12 cellular contexts compared by ENCODE assay signal in the genomic region with DNA sequence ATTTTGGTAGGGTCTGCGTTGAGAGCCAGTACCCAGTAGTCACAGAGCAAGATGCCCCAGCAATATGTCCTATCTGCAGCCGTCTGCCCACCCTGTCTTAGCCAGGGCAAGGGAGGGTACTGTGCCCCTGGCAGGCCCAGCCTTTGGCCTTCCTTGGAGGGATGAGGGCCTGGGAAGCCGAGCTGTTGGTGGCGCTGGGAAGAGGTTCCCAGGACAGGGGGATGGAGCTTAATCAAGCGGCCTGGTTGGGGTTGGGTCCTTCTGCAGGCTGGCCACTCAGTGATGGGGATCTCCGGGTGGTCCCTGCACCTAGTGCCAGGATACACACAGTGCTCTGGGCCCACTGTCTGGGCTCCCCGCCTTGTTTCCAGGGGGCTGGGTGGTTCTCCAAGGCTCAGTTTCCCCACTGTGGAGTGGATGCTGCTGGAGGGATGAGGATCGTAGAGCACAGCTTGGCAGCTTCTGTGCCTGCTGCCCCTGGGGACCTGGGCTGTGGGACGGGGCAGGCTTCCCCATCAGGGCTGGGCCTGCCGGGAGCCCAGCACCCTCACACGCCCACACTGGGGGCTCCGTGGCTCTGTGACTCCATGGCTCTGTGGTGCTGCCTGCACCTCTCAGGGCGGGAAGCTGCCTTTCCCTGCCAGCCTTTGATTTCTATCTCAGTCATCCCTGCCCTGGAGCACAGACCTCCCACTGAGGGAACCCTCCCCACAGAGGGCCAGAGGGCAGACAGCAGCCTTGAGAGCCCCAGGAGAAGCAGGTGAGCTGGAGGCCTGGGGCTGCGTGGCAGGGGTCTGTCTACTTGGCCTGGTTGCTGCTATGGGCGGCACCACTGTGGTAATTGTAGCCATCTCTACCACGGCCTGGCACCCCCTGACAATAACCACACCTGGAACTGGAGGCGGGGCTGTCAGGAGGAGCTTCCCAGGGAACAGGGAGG.
A peak's percentile ranks its signal among the peaks of the same experiment; 100 is the strongest.
DNase-seq lines count a peak whose midpoint lies in the region; ATAC-seq and TF ChIP-seq lines count a peak whose summit lies in the region.
"Had no signal": no experiment of that assay in that cellular context is flagged by ENCODE, and none has a peak within 500 bp of the region (broad histone marks: within the 10 kb centered on the region; RNA-seq: fewer than 3 reads in every experiment).

No MANE protein-coding gene starts in this region.

- peaks cover 6% of the 10 kb centered on the region for H3K27me3 ChIP-seq in upper lobe of right lung

- no peaks in the 10 kb centered on the region for H3K36me3 ChIP-seq in upper lobe of right lung

- peaks cover 98% of the 10 kb centered on the region for H3K27me3 Mint-ChIP-seq in activated naive CD4-positive, alpha-beta T cell treated with anti-CD3 and anti-CD28 coated beads, Interleukin-2, amount 10 ng/mL, durations not matched to agents 7 days and 5 days
- H3K27me3 Mint-ChIP-seq in naive B cell: no peaks in the 10 kb centered on the region

- H3K9me3 Mint-ChIP-seq in activated naive CD4-positive, alpha-beta T cell treated with anti-CD3 and anti-CD28 coated beads, Interleukin-2, amount 10 ng/mL, durations not matched to agents 7 days and 5 days: peaks cover 2% of the 10 kb centered on the region
- no peaks in the 10 kb centered on the region for H3K9me3 Mint-ChIP-seq in naive B cell
- H3K9me3 Mint-ChIP-seq: activated naive CD8-positive, alpha-beta T cell treated with anti-CD3 and anti-CD28 coated beads, Interleukin-2, amount 10 ng/mL, durations not matched to agents 7 days and 5 days had no signal

- peaks cover 4% of the 10 kb centered on the region for H3K36me3 Mint-ChIP-seq in activated naive CD4-positive, alpha-beta T cell treated with anti-CD3 and anti-CD28 coated beads, Interleukin-2, amount 10 ng/mL, durations not matched to agents 7 days and 5 days
- no peaks in the 10 kb centered on the region for H3K36me3 Mint-ChIP-seq in naive B cell
- H3K36me3 Mint-ChIP-seq: activated naive CD8-positive, alpha-beta T cell treated with anti-CD3 and anti-CD28 coated beads, Interleukin-2, amount 10 ng/mL, durations not matched to agents 7 days and 5 days had no signal

- H3K27ac ChIP-seq in upper lobe of right lung: no peak overlapping the region
- H3K27ac ChIP-seq: parathyroid adenoma had no signal

- H3K4me1 ChIP-seq in upper lobe of right lung: no peaks in the 10 kb centered on the region
- H3K4me1 ChIP-seq: parathyroid adenoma had no signal

- peak; percentile 19 for DNase-seq in activated naive CD4-positive, alpha-beta T cell treated with anti-CD3 and anti-CD28 coated beads, Interleukin-2, amount 10 ng/mL, durations not matched to agents 7 days and 5 days
- no peak for DNase-seq in activated naive CD4-positive, alpha-beta T cell treated with Interleukin-2 at 50 U/mL for 16 hours
- peak; percentile 14 for DNase-seq in ecto neural progenitor cell (ENCODE audit: low spot score)
- no peak for DNase-seq in naive B cell
- peak; percentile 53 for DNase-seq in upper lobe of right lung
- no peak for DNase-seq in stimulated activated CD4-positive, alpha-beta T cell treated with anti-CD3 and anti-CD28 coated beads, Interleukin-15, amount 100 ng/mL, for 24 hours
- DNase-seq in SW 1271 (lab: John Stamatoyannopoulos, UW): no peak
- no peak for DNase-seq in foreskin fibroblast
- DNase-seq: activated naive CD8-positive, alpha-beta T cell treated with anti-CD3 and anti-CD28 coated beads, Interleukin-2, amount 10 ng/mL, durations not matched to agents 7 days and 5 days; KG1; NCI-H146 had no signal

- H3K4me1 Mint-ChIP-seq in activated naive CD4-positive, alpha-beta T cell treated with anti-CD3 and anti-CD28 coated beads, Interleukin-2, amount 10 ng/mL, durations not matched to agents 7 days and 5 days: peaks cover 25% of the 10 kb centered on the region
- H3K4me1 Mint-ChIP-seq in naive B cell: no peaks in the 10 kb centered on the region

- intact Hi-C loops in upper lobe of right lung (cut with DNase I): no loop called here

- H3K27ac Mint-ChIP-seq in activated naive CD4-positive, alpha-beta T cell treated with anti-CD3 and anti-CD28 coated beads, Interleukin-2, amount 10 ng/mL, durations not matched to agents 7 days and 5 days: no peak overlapping the region
- peak overlapping the region in 1 of 6 donors; percentile 37 for H3K27ac Mint-ChIP-seq in naive B cell
- H3K27ac Mint-ChIP-seq: activated naive CD8-positive, alpha-beta T cell treated with anti-CD3 and anti-CD28 coated beads, Interleukin-2, amount 10 ng/mL, durations not matched to agents 7 days and 5 days had no signal

- H3K4me3 Mint-ChIP-seq in activated naive CD4-positive, alpha-beta T cell treated with anti-CD3 and anti-CD28 coated beads, Interleukin-2, amount 10 ng/mL, durations not matched to agents 7 days and 5 days: no peak overlapping the region
- H3K4me3 Mint-ChIP-seq in naive B cell: peak overlapping the region in 6 of 8 donors; percentile 32 to 80 (median 67)
- H3K4me3 Mint-ChIP-seq: activated naive CD8-positive, alpha-beta T cell treated with anti-CD3 and anti-CD28 coated beads, Interleukin-2, amount 10 ng/mL, durations not matched to agents 7 days and 5 days had no signal

- H3K4me3 ChIP-seq in upper lobe of right lung (no peak overlapping the region), foreskin fibroblast (ENCODE audit: low read depth in 1 of 2, low read length in 2 of 2) (no peak overlapping the region)

- no peaks in the 10 kb centered on the region for H3K9me3 ChIP-seq in upper lobe of right lung

- ATAC-seq in naive B cell (ENCODE audit: low read depth in 2 of 2) (no peak), upper lobe of right lung (no peak)

- TF ChIP-seq CTCF in upper lobe of right lung (IDR thresholded peaks at IDR 0.05) (no peak), foreskin fibroblast (IDR thresholded peaks at IDR 0.05; ENCODE audit: low read depth, low read length) (no peak)

- CTCF ChIA-PET in activated naive CD4-positive, alpha-beta T cell treated with anti-CD3 and anti-CD28 coated beads, Interleukin-2, amount 10 ng/mL, durations not matched to agents 7 days and 5 days (lab: Charles Lee): no interaction called here

Comparison
In these comparisons a context has a peak if more than half of its experiments do, and no peak if none do; other contexts are left out.
1. DNase-seq: peak in activated naive CD4-positive, alpha-beta T cell treated with anti-CD3 and anti-CD28 coated beads, Interleukin-2, amount 10 ng/mL, durations not matched to agents 7 days and 5 days (single experiment), ecto neural progenitor cell (single experiment) and upper lobe of right lung (single experiment); none in activated naive CD4-positive, alpha-beta T cell treated with Interleukin-2 at 50 U/mL for 16 hours (single experiment), naive B cell (single experiment), stimulated activated CD4-positive, alpha-beta T cell treated with anti-CD3 and anti-CD28 coated beads, Interleukin-15, amount 100 ng/mL, for 24 hours (single experiment), SW 1271 (0 of 2) and foreskin fibroblast (0 of 2).